ENCODE assay signal across 8 cellular contexts in genomic region chr9:92669890-92670708, GRCh38. TPM values are rescaled to one million over a fixed set of nuclear protein-coding genes. Genes with fewer than 3 reads are reported as not detected.
A peak's percentile ranks its signal among the peaks of the same experiment; 100 is the strongest.
DNase-seq lines count a peak whose midpoint lies in the region; ATAC-seq, FAIRE-seq and TF ChIP-seq lines count a peak whose summit lies in the region.

IPPK (minus strand) TSS chr9:92670131; CDS start chr9:92669988, 143 bp downstream.

- no peaks in the 10 kb centered on the region for H3K27me3 ChIP-seq in OCI-LY1 (ENCODE audit: insufficient read depth, low read length)

- H2AFZ ChIP-seq in OCI-LY1 (ENCODE audit: low read length): peak within 1 kb of the TSS; percentile 19; the same call in 1 of the 2 replicates

- peak; percentile 99 for DNase-seq in DMS 273 (lab: John Stamatoyannopoulos, UW; ENCODE audit: unreplicated experiment)
- peak; percentile 92 for DNase-seq in HuH-7 (ENCODE audit: low spot score)
- peak; percentile 98 for DNase-seq in activated CD8-positive, alpha-beta memory T cell treated with anti-CD3 and anti-CD28 coated beads, Interleukin-2, amount 50 U/mL, for 48 hours
- DNase-seq in stimulated activated CD8-positive, alpha-beta memory T cell treated with anti-CD3 and anti-CD28 coated beads, Interleukin-15, amount 100 ng/mL, for 24 hours (ENCODE audit: low read depth): peak; percentile 93

- no peak for TF ChIP-seq CTCF in OCI-LY1 (IDR thresholded peaks at IDR 0.05; ENCODE audit: low read length)

- peak within 1 kb of the TSS; percentile 97 for H3K4me2 ChIP-seq in OCI-LY1 (ENCODE audit: low read length)

- 0% methylated on average over 66 to 73 of the region's 75 CpGs for WGBS in mesodermal cell (ENCODE audit: insufficient coverage in 2 of 2), 2 experiments

- H4K20me1 ChIP-seq in OCI-LY1 (ENCODE audit: insufficient read depth, low read length): no peaks in the 10 kb centered on the region

- peaks cover 35% of the 10 kb centered on the region for H3K79me2 ChIP-seq in OCI-LY1 (ENCODE audit: insufficient read depth, low read length)

- peaks cover 46% of the 10 kb centered on the region for H3K4me1 ChIP-seq in OCI-LY1 (ENCODE audit: insufficient read depth, low read length, severe bottlenecking)
- H3K4me1 ChIP-seq in mesodermal cell (ENCODE audit: control insufficient read depth, insufficient read depth, low read length, poor library complexity, severe bottlenecking): no peaks in the 10 kb centered on the region

- FAIRE-seq in endometrium (lab: Jason Lieb, UNC): peak; percentile 41

- H3K4me3 ChIP-seq in OCI-LY1 (ENCODE audit: low read depth, low read length, poor library complexity, severe bottlenecking) (peak within 1 kb of the TSS; percentile 93), mesodermal cell (ENCODE audit: extremely low read depth, insufficient read depth, low read length, poor library complexity, severe bottlenecking) (peak within 1 kb of the TSS; percentile 96)

- peak within 1 kb of the TSS; percentile 99 for H3K9ac ChIP-seq in OCI-LY1 (ENCODE audit: low read length)

- ATAC-seq in GM21526 (IDR thresholded peaks at IDR 0.05; ENCODE audit: low FRiP score, unreplicated experiment): peak; percentile 91

- H3K27ac ChIP-seq in OCI-LY1 (ENCODE audit: low read depth, low read length, poor library complexity, severe bottlenecking) (peak within 1 kb of the TSS; percentile 68), mesodermal cell (ENCODE audit: low read depth, low read length, severe bottlenecking) (peak within 1 kb of the TSS; percentile 90)

- H3K36me3 ChIP-seq in OCI-LY1 (ENCODE audit: insufficient read depth, low read length): peaks cover 18% of the 10 kb centered on the region; the same call in 1 of the 2 replicates
- H3K36me3 ChIP-seq in mesodermal cell (ENCODE audit: control insufficient read depth, insufficient read depth, low read length): peaks cover 21% of the 10 kb centered on the region

- H3F3A ChIP-seq in OCI-LY1 (ENCODE audit: insufficient read depth, low read length): no peaks in the 10 kb centered on the region

- H3K9me3 ChIP-seq in OCI-LY1 (ENCODE audit: low read length) (no peaks in the 10 kb centered on the region), mesodermal cell (ENCODE audit: control insufficient read depth, low read length) (no peaks in the 10 kb centered on the region)

- H3K9me2 ChIP-seq in OCI-LY1 (ENCODE audit: low read depth, low read length): no peaks in the 10 kb centered on the region

RNA-seq across cellular contexts. Expression of gene IPPK, which starts in this region (rescaled TPM):
- polyA plus RNA-seq in mesodermal cell (2013, experiment 1 of 2): 8.5 TPM
- polyA plus RNA-seq in mesodermal cell (2013, experiment 2 of 2): 4.8 TPM

Comparison
In these comparisons a context has a peak if more than half of its experiments do, and no peak if none do; other contexts are left out.
1. Peak in every context shown above with its lines: DNase-seq, ATAC-seq, H3K4me3 ChIP-seq and H3K27ac ChIP-seq.